3 cellular contexts compared by ENCODE assay signal in the genomic region with DNA sequence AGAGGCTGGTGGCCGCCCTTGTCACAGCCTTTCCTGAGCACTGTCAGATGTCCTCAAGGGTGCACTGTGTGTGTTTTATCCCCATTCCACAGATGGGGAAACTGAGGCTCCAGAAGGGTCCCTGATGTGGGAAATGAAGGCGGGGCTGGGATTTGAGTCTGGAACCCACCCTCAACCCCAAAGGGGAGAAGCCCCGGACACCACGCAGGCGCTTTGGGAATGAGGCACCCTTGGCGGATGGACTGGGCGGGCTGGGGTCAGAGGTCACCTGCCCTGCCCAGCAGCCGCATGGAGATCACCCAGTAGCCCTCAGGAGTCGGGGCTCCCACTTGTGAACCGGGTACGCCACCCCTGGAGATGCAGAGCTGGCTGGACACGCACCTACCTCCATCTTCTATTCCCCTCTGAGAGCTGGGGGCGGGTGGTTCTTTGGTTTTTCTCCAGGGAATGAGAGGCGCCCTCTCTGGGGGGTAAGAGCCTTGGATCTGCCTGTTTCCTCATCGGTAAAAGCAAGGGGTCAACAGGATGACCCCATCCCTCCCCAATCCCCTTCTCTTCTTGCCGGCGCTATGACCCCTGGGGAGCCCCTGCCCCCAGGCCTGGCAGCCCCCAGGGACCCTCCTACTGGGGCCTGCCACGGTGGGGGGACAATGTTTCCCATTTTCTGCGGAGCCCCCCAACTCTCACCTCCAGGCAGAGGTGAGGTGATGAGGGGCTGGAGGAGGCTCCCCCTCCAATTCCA.
TF ChIP-seq lines count a peak whose summit lies in the region.

No MANE protein-coding gene starts in this region.

TF ChIP-seq in A549, 52 proteins besides CTCF, POLR2A, EP300 and RAD21:
- TF ChIP-seq KDM1A (IDR thresholded peaks at IDR 0.05; ENCODE audit: low read depth): no peak
- no peak for TF ChIP-seq FOSB (CRISPR knock-in tag; IDR thresholded peaks at IDR 0.05)
- no peak for TF ChIP-seq HOXA7 (CRISPR knock-in tag; IDR thresholded peaks at IDR 0.05)
- no peak for TF ChIP-seq HEYL (CRISPR knock-in tag; IDR thresholded peaks at IDR 0.05)
- TF ChIP-seq JUNB (IDR thresholded peaks at IDR 0.05): no peak
- no peak for TF ChIP-seq TP53 (CRISPR knock-in tag; IDR thresholded peaks at IDR 0.05)
- no peak for TF ChIP-seq ZNF302 (CRISPR knock-in tag; IDR thresholded peaks at IDR 0.05)
- no peak for TF ChIP-seq MAZ (IDR thresholded peaks at IDR 0.05; ENCODE audit: borderline replicate concordance, low read depth, low read length)
- TF ChIP-seq ZC3H11A (IDR thresholded peaks at IDR 0.05): no peak
- TF ChIP-seq RFX5 (IDR thresholded peaks at IDR 0.05): no peak
- TF ChIP-seq FOSL2 (IDR thresholded peaks at IDR 0.05): no peak
- no peak for TF ChIP-seq FOSL2 (CRISPR knock-in tag; IDR thresholded peaks at IDR 0.05)
- TF ChIP-seq HOXB13 (CRISPR knock-in tag; IDR thresholded peaks at IDR 0.05; ENCODE audit: low read depth): no peak
- TF ChIP-seq, protein P1, sequence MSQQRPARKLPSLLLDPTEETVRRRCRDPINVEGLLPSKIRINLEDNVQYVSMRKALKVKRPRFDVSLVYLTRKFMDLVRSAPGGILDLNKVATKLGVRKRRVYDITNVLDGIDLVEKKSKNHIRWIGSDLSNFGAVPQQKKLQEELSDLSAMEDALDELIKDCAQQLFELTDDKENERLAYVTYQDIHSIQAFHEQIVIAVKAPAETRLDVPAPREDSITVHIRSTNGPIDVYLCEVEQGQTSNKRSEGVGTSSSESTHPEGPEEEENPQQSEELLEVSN (IDR thresholded peaks at IDR 0.05; ENCODE audit: borderline replicate concordance, low read depth): no peak
- TF ChIP-seq HOXB5 (CRISPR knock-in tag; IDR thresholded peaks at IDR 0.05): no peak
- TF ChIP-seq POLR2AphosphoS2 (conservative IDR thresholded peaks at IDR 0.05; ENCODE audit: low read length): no peak
- TF ChIP-seq GATA3 (IDR thresholded peaks at IDR 0.05; ENCODE audit: borderline replicate concordance): no peak
- no peak for TF ChIP-seq RCOR1 (IDR thresholded peaks at IDR 0.05; ENCODE audit: low read depth, low read length)
- no peak for TF ChIP-seq ZSCAN20 (CRISPR knock-in tag; IDR thresholded peaks at IDR 0.05)

TF ChIP-seq in HEK293, 187 proteins besides CTCF, POLR2A, EP300 and RAD21:
- TF ChIP-seq ZXDB (tag by site-specific recombination; IDR thresholded peaks at IDR 0.05) (0 out of 2 replicates have a peak, but pooled peaks have one; percentile 48), ZNF792 (tag by site-specific recombination; IDR thresholded peaks at IDR 0.05) (no peak), GLIS1 (tag by site-specific recombination; IDR thresholded peaks at IDR 0.05) (peak; percentile 95), BCL11A (tag by site-specific recombination; IDR thresholded peaks at IDR 0.05; ENCODE audit: low read depth) (peak; percentile 48; the same call in 1 of the 2 replicates), GLIS2 (tag by site-specific recombination; IDR thresholded peaks at IDR 0.05) (peak; percentile 60)
- TF ChIP-seq, protein P2, sequence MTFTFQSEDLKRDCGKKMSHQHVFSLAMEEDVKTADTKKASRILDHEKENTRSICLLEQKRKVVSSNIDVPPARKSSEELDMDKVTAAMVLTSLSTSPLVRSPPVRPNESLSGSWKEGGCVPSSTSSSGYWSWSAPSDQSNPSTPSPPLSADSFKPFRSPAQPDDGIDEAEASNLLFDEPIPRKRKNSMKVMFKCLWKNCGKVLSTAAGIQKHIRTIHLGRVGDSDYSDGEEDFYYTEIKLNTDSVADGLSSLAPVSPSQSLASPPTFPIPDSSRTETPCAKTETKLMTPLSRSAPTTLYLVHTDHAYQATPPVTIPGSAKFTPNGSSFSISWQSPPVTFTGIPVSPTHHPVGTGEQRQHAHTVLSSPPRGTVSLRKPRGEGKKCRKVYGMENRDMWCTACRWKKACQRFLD (tag by site-specific recombination; IDR thresholded peaks at IDR 0.05): no peak
- TF ChIP-seq, protein P3, sequence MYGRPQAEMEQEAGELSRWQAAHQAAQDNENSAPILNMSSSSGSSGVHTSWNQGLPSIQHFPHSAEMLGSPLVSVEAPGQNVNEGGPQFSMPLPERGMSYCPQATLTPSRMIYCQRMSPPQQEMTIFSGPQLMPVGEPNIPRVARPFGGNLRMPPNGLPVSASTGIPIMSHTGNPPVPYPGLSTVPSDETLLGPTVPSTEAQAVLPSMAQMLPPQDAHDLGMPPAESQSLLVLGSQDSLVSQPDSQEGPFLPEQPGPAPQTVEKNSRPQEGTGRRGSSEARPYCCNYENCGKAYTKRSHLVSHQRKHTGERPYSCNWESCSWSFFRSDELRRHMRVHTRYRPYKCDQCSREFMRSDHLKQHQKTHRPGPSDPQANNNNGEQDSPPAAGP (tag by site-specific recombination; IDR thresholded peaks at IDR 0.05): peak; percentile 33; the same call in 1 of the 2 replicates
- TF ChIP-seq, protein P4, sequence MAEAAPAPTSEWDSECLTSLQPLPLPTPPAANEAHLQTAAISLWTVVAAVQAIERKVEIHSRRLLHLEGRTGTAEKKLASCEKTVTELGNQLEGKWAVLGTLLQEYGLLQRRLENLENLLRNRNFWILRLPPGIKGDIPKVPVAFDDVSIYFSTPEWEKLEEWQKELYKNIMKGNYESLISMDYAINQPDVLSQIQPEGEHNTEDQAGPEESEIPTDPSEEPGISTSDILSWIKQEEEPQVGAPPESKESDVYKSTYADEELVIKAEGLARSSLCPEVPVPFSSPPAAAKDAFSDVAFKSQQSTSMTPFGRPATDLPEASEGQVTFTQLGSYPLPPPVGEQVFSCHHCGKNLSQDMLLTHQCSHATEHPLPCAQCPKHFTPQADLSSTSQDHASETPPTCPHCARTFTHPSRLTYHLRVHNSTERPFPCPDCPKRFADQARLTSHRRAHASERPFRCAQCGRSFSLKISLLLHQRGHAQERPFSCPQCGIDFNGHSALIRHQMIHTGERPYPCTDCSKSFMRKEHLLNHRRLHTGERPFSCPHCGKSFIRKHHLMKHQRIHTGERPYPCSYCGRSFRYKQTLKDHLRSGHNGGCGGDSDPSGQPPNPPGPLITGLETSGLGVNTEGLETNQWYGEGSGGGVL (tag by site-specific recombination; IDR thresholded peaks at IDR 0.05): no peak
- TF ChIP-seq, protein P5, sequence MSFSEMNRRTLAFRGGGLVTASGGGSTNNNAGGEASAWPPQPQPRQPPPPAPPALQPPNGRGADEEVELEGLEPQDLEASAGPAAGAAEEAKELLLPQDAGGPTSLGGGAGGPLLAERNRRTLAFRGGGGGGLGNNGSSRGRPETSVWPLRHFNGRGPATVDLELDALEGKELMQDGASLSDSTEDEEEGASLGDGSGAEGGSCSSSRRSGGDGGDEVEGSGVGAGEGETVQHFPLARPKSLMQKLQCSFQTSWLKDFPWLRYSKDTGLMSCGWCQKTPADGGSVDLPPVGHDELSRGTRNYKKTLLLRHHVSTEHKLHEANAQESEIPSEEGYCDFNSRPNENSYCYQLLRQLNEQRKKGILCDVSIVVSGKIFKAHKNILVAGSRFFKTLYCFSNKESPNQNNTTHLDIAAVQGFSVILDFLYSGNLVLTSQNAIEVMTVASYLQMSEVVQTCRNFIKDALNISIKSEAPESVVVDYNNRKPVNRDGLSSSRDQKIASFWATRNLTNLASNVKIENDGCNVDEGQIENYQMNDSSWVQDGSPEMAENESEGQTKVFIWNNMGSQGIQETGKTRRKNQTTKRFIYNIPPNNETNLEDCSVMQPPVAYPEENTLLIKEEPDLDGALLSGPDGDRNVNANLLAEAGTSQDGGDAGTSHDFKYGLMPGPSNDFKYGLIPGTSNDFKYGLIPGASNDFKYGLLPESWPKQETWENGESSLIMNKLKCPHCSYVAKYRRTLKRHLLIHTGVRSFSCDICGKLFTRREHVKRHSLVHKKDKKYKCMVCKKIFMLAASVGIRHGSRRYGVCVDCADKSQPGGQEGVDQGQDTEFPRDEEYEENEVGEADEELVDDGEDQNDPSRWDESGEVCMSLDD (tag by site-specific recombination; IDR thresholded peaks at IDR 0.05): peak; percentile 42; the same call in 1 of the 2 replicates
- TF ChIP-seq, protein P6, sequence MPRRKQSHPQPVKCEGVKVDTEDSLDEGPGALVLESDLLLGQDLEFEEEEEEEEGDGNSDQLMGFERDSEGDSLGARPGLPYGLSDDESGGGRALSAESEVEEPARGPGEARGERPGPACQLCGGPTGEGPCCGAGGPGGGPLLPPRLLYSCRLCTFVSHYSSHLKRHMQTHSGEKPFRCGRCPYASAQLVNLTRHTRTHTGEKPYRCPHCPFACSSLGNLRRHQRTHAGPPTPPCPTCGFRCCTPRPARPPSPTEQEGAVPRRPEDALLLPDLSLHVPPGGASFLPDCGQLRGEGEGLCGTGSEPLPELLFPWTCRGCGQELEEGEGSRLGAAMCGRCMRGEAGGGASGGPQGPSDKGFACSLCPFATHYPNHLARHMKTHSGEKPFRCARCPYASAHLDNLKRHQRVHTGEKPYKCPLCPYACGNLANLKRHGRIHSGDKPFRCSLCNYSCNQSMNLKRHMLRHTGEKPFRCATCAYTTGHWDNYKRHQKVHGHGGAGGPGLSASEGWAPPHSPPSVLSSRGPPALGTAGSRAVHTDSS (tag by site-specific recombination; IDR thresholded peaks at IDR 0.05): 0 out of 2 replicates have a peak, but pooled peaks have one; percentile 18
TF ChIP-seq in HEK293: peak in this region for 7.

TF ChIP-seq in K562, 482 proteins besides CTCF, POLR2A, EP300 and RAD21 (continued from another document):
- TF ChIP-seq, protein P7, sequence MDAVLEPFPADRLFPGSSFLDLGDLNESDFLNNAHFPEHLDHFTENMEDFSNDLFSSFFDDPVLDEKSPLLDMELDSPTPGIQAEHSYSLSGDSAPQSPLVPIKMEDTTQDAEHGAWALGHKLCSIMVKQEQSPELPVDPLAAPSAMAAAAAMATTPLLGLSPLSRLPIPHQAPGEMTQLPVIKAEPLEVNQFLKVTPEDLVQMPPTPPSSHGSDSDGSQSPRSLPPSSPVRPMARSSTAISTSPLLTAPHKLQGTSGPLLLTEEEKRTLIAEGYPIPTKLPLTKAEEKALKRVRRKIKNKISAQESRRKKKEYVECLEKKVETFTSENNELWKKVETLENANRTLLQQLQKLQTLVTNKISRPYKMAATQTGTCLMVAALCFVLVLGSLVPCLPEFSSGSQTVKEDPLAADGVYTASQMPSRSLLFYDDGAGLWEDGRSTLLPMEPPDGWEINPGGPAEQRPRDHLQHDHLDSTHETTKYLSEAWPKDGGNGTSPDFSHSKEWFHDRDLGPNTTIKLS (IDR thresholded peaks at IDR 0.05; ENCODE audit: borderline replicate concordance, low read depth): no peak
- TF ChIP-seq BCOR (IDR thresholded peaks at IDR 0.05) (peak; percentile 78), SMARCA5 (IDR thresholded peaks at IDR 0.05) (peak; percentile 68; the same call in 1 of the 2 replicates), KDM1A (IDR thresholded peaks at IDR 0.05) (peak; percentile 47 to 77; a peak in 3 of 4 replicates), HIVEP1 (CRISPR knock-in tag; IDR thresholded peaks at IDR 0.05) (no peak), RBM25 (IDR thresholded peaks at IDR 0.05; ENCODE audit: low read depth, low read length, severe bottlenecking) (peak; percentile 74), CBX1 (IDR thresholded peaks at IDR 0.05; ENCODE audit: low read depth) (0 out of 2 replicates have a peak, but pooled peaks have one; percentile 54), NR2C1 (IDR thresholded peaks at IDR 0.05) (peak; percentile 83), NR2C1 (tag; IDR thresholded peaks at IDR 0.05) (peak; percentile 77), NR2C2 (CRISPR knock-in tag; IDR thresholded peaks at IDR 0.05) (peak; percentile 79), NR2C2 (tag; IDR thresholded peaks at IDR 0.05) (peak; percentile 62)
- TF ChIP-seq, protein P8, sequence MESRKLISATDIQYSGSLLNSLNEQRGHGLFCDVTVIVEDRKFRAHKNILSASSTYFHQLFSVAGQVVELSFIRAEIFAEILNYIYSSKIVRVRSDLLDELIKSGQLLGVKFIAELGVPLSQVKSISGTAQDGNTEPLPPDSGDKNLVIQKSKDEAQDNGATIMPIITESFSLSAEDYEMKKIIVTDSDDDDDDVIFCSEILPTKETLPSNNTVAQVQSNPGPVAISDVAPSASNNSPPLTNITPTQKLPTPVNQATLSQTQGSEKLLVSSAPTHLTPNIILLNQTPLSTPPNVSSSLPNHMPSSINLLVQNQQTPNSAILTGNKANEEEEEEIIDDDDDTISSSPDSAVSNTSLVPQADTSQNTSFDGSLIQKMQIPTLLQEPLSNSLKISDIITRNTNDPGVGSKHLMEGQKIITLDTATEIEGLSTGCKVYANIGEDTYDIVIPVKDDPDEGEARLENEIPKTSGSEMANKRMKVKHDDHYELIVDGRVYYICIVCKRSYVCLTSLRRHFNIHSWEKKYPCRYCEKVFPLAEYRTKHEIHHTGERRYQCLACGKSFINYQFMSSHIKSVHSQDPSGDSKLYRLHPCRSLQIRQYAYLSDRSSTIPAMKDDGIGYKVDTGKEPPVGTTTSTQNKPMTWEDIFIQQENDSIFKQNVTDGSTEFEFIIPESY (CRISPR knock-in tag; IDR thresholded peaks at IDR 0.05): peak; percentile 16; the same call in 1 of the 2 replicates
- TF ChIP-seq, protein P9, sequence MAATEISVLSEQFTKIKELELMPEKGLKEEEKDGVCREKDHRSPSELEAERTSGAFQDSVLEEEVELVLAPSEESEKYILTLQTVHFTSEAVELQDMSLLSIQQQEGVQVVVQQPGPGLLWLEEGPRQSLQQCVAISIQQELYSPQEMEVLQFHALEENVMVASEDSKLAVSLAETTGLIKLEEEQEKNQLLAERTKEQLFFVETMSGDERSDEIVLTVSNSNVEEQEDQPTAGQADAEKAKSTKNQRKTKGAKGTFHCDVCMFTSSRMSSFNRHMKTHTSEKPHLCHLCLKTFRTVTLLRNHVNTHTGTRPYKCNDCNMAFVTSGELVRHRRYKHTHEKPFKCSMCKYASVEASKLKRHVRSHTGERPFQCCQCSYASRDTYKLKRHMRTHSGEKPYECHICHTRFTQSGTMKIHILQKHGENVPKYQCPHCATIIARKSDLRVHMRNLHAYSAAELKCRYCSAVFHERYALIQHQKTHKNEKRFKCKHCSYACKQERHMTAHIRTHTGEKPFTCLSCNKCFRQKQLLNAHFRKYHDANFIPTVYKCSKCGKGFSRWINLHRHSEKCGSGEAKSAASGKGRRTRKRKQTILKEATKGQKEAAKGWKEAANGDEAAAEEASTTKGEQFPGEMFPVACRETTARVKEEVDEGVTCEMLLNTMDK (IDR thresholded peaks at IDR 0.05; ENCODE audit: borderline replicate concordance, insufficient read depth, low read depth, low read length, poor library complexity, severe bottlenecking): peak; percentile 39
- TF ChIP-seq, protein P10, sequence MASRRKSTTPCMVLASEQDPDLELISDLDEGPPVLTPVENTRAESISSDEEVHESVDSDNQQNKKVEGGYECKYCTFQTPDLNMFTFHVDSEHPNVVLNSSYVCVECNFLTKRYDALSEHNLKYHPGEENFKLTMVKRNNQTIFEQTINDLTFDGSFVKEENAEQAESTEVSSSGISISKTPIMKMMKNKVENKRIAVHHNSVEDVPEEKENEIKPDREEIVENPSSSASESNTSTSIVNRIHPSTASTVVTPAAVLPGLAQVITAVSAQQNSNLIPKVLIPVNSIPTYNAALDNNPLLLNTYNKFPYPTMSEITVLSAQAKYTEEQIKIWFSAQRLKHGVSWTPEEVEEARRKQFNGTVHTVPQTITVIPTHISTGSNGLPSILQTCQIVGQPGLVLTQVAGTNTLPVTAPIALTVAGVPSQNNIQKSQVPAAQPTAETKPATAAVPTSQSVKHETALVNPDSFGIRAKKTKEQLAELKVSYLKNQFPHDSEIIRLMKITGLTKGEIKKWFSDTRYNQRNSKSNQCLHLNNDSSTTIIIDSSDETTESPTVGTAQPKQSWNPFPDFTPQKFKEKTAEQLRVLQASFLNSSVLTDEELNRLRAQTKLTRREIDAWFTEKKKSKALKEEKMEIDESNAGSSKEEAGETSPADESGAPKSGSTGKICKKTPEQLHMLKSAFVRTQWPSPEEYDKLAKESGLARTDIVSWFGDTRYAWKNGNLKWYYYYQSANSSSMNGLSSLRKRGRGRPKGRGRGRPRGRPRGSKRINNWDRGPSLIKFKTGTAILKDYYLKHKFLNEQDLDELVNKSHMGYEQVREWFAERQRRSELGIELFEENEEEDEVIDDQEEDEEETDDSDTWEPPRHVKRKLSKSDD (conservative IDR thresholded peaks at IDR 0.05; ENCODE audit: low read length): no peak
